ENCODE assay signal across 8 cellular contexts in genomic region chr19:6740589-6741348, GRCh38. TPM values are rescaled to one million over a fixed set of nuclear protein-coding genes. Genes with fewer than 3 reads are reported as not detected.
DNase-seq lines count a peak whose midpoint lies in the region; ATAC-seq and TF ChIP-seq lines count a peak whose summit lies in the region.

No MANE protein-coding gene starts in this region.

- H3K27ac ChIP-seq in RWPE2 (ENCODE audit: poor library complexity, severe bottlenecking): peak overlapping the region; percentile 85
- H3K27ac ChIP-seq in transverse colon: peak overlapping the region; percentile 91 to 99 (median 97)

- intact Hi-C loops in transverse colon (cut with DNase I; ENCODE audit: low total_unique reads): no loop called here

- peaks cover 46% of the 10 kb centered on the region for H3K36me3 ChIP-seq in RWPE2 (ENCODE audit: low read depth)
- peaks cover 0 to under 1% (median 0%) of the 10 kb centered on the region in 4 donors for H3K36me3 ChIP-seq in transverse colon

- peaks cover 35% of the 10 kb centered on the region for H3K4me1 ChIP-seq in RWPE2 (ENCODE audit: insufficient read depth, poor library complexity, severe bottlenecking)
- peaks cover 41 to 67% (median 59%) of the 10 kb centered on the region in 4 donors for H3K4me1 ChIP-seq in transverse colon

- no peaks in the 10 kb centered on the region for H3K27me3 Mint-ChIP-seq in memory B cell

- TF ChIP-seq POLR2A in transverse colon (IDR thresholded peaks at IDR 0.05): peak; percentile 17

- 2% methylated on average over 43 of the region's 46 CpGs; no CpG with 5 or more reads in 1 of the 2 donors for whole genome bisulfite sequencing in transverse colon (ENCODE audit: low coverage in 1 of 2), 2 donors

- TF ChIP-seq CTCF in RWPE2 (IDR thresholded peaks at IDR 0.05; ENCODE audit: poor library complexity, severe bottlenecking): no peak
- no peak for TF ChIP-seq CTCF in transverse colon (IDR thresholded peaks at IDR 0.05)

- H3K27ac Mint-ChIP-seq in memory B cell: peak overlapping the region; percentile 85

- no peaks in the 10 kb centered on the region for H3K27me3 ChIP-seq in RWPE2 (ENCODE audit: insufficient read depth, poor library complexity, severe bottlenecking)
- no peaks in the 10 kb centered on the region for H3K27me3 ChIP-seq in transverse colon

- H3K9me3 Mint-ChIP-seq in memory B cell: no peaks in the 10 kb centered on the region

- DNase-seq in NOMO-1 (lab: John Stamatoyannopoulos, UW; ENCODE audit: unreplicated experiment in 2 of 2) (peak; percentile 52 to 60), NOMO-1 treated with DMSO at 0.1 percent for 48 hours (lab: John Stamatoyannopoulos, UW; ENCODE audit: unreplicated experiment) (no peak), RWPE2 (ENCODE audit: low spot score) (no peak), dermis blood vessel endothelial cell (peak; percentile 49), memory B cell (ENCODE audit: low spot score in 2 of 2) (peak; percentile 30 to 51), transverse colon (peak; percentile 62), NCI-H2107 (lab: John Stamatoyannopoulos, UW) (no peak)

- in situ Hi-C loops in transverse colon (cut with MboI; ENCODE audit: low pct_ligation_motif_present in 1 of 4, low pct_unique_long_range_greater_than_20kb in 1 of 4, low sequenced_read_pairs in 3 of 4): loop anchor here in 2 of 4 donors (25.0 kb wide), 1 partner anchor 122 kb away; no protein-coding TSS in a partner anchor

- H3K4me1 Mint-ChIP-seq in memory B cell: peaks cover 33% of the 10 kb centered on the region

- peak overlapping the region; percentile 93 for H3K4me3 ChIP-seq in RWPE2 (ENCODE audit: severe bottlenecking)
- peak overlapping the region; percentile 73 to 93 (median 82) for H3K4me3 ChIP-seq in transverse colon

- peak overlapping the region; percentile 91 for H3K4me3 Mint-ChIP-seq in memory B cell

- H3K36me3 Mint-ChIP-seq in memory B cell: peaks cover 2% of the 10 kb centered on the region

- no peaks in the 10 kb centered on the region for H3K9me3 ChIP-seq in RWPE2 (ENCODE audit: severe bottlenecking)
- no peaks in the 10 kb centered on the region for H3K9me3 ChIP-seq in transverse colon

- no peak for TF ChIP-seq EP300 in transverse colon (IDR thresholded peaks at IDR 0.05; ENCODE audit: low read depth)

- ATAC-seq in RWPE2 (ENCODE audit: low read depth) (no peak), memory B cell (ENCODE audit: low read depth) (no peak), HG03139 (IDR thresholded peaks at IDR 0.05; ENCODE audit: unreplicated experiment) (no peak)

RNA-seq across cellular contexts. Expression of gene TRIP10, which starts 1.3 kb away (rescaled TPM):
- total RNA-seq in dermis blood vessel endothelial cell (35.5 and 40.7 TPM in 2 replicates), transverse colon (100 to 1,000 TPM in 1 of 4 donors, 10 to 100 TPM in 3; 55.5 to 227 (median 78.8) TPM)

RNA-seq across cellular contexts. Expression of gene GPR108, which starts 3.4 kb away (rescaled TPM):
- 56.2 and 59.1 TPM in 2 replicates for total RNA-seq in dermis blood vessel endothelial cell
- total RNA-seq in transverse colon: 100 to 1,000 TPM in 2 of 4 donors, 10 to 100 TPM in 2; 38.0 to 118 (median 90.6) TPM

RNA-seq across cellular contexts. Expression of gene C3, which starts 20.3 kb away (rescaled TPM):
- total RNA-seq in dermis blood vessel endothelial cell (5.4 and 33.5 TPM in 2 replicates), transverse colon (100 to 1,000 TPM in 3 of 4 donors, 10 to 100 TPM in 1; 50.1 to 351 (median 194) TPM)

RNA-seq across cellular contexts. Expression of gene SH2D3A, which starts 26.5 kb away (rescaled TPM):
- total RNA-seq in dermis blood vessel endothelial cell (6.0 and 6.3 TPM in 2 replicates), transverse colon (100 to 1,000 TPM in 1 of 4 donors, 10 to 100 TPM in 3; 41.4 to 127 (median 55.5) TPM)

RNA-seq across cellular contexts. Expression of gene VAV1, which starts 31.7 kb away (rescaled TPM):
- total RNA-seq in dermis blood vessel endothelial cell (0.09 TPM in 1 of 2 replicates, not detected in the other), transverse colon (10 to 100 TPM in 1 of 4 donors, 1 to 10 TPM in 2, under 1 TPM in 1; 0.60 to 10.8 (median 6.0) TPM)

Comparison
In these comparisons a context has a peak if more than half of its experiments do, and no peak if none do; other contexts are left out.
1. DNase-seq: peak in NOMO-1 (2 of 2), dermis blood vessel endothelial cell (single experiment), memory B cell (2 of 2) and transverse colon (single experiment); none in NOMO-1 treated with DMSO at 0.1 percent for 48 hours (single experiment), RWPE2 (single experiment) and NCI-H2107 (single experiment).